Comparison of ENCODE assay signal across 1 cellular context in genomic region chrX:49120104-49120503, GRCh38.
TF ChIP-seq lines count a peak whose summit lies in the region.

No MANE protein-coding gene starts in this region.

TF ChIP-seq in K562, 482 proteins besides CTCF, POLR2A, EP300 and RAD21:
- TF ChIP-seq SMARCA5 (IDR thresholded peaks at IDR 0.05): 0 out of 2 replicates have a peak, but pooled peaks have one; percentile 35
- no peak for TF ChIP-seq NFE2 (IDR thresholded peaks at IDR 0.05; ENCODE audit: low read depth)
